In genomic region chr17:46259845-46260661, GRCh38 we compare ENCODE assay signal across 1 cellular context.
TF ChIP-seq lines count a peak whose summit lies in the region.

No MANE protein-coding gene starts in this region.

TF ChIP-seq in H1, 55 proteins besides CTCF, POLR2A, EP300 and RAD21:
- TF ChIP-seq E2F6 (IDR thresholded peaks at IDR 0.05): peak; percentile 75
- TF ChIP-seq TAF1 (IDR thresholded peaks at IDR 0.05; ENCODE audit: low read depth, low read length): 0 out of 2 replicates have a peak, but pooled peaks have one; percentile 20
- TF ChIP-seq KDM4A (IDR thresholded peaks at IDR 0.05; ENCODE audit: low read depth, low read length, severe bottlenecking): peak; percentile 67
- TF ChIP-seq MAX (IDR thresholded peaks at IDR 0.05): peak; percentile 75
- peak; percentile 41; the same call in 1 of the 2 replicates for TF ChIP-seq POLR2AphosphoS5 (IDR thresholded peaks at IDR 0.05; ENCODE audit: low read depth, low read length)
- TF ChIP-seq SUZ12 (IDR thresholded peaks at IDR 0.05; ENCODE audit: low read length): peak; percentile 42; the same call in 1 of the 2 replicates
